In the genomic region with DNA sequence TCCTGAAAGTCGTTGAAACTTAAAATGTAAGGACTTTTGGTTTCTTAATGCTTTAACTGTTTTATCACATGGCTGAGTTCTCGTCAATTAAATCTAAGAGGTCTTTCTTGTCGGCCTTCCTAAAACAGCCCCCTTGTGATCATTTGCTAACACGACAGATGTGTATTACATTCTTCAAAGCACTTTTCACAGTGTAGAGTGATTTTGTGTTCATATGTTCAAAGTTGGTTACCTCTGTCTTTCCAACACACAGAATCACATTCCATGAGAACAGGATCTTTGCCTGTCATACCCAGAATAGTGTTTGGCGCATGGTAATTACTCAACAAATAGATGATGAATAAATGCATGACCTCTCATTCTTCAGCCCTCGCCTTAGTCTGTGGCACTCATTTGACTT, we compare ENCODE assay signal across 9 cellular contexts. TPM values are rescaled to one million over a fixed set of nuclear protein-coding genes. Genes with fewer than 3 reads are reported as not detected.
DNase-seq lines count a peak whose midpoint lies in the region; ATAC-seq and TF ChIP-seq lines count a peak whose summit lies in the region.
"Had no signal": no experiment of that assay in that cellular context is flagged by ENCODE, and none has a peak within 500 bp of the region (broad histone marks: within the 10 kb centered on the region; RNA-seq: fewer than 3 reads in every experiment).

No MANE protein-coding gene starts in this region.

- DNase-seq in BE2C (no peak), mammary epithelial cell (peak; percentile 43), NCI-H510A treated with DMSO at 0.1 percent for 48 hours (lab: John Stamatoyannopoulos, UW) (no peak), LoVo (ENCODE audit: low spot score) (no peak)
- DNase-seq in stimulated activated CD4-positive, alpha-beta T cell treated with anti-CD3 and anti-CD28 coated beads, Interleukin-4, amount 100 ng/mL, for 4 hours: no peak

- peak overlapping the region; percentile 93 for H3K4me3 ChIP-seq in BE2C (ENCODE audit: low read depth, low read length)
- H3K4me3 ChIP-seq in HUES64 (ENCODE audit: low read length): peak overlapping the region; percentile 87
- H3K4me3 ChIP-seq in mammary epithelial cell (replicated peaks in 1 of 3; ENCODE audit: insufficient read depth in 1 of 3, low read depth in 2 of 3, low read length in 3 of 3): peak overlapping the region; percentile 75 to 93 (median 82)
- H3K4me3 ChIP-seq in mucosa of rectum (ENCODE audit: low read length in 2 of 2): peak overlapping the region; percentile 88 to 98

- 32% methylated on average over 5 of the region's 6 CpGs for WGBS in HUES64
- 8% methylated on average over 6 of the region's 6 CpGs for WGBS in mammary epithelial cell (ENCODE audit: low coverage, missing lambda C conversion rate)

- dilution Hi-C loops in mammary epithelial cell (cut with HindIII; ENCODE audit: low sequenced_read_pairs): loop anchor here (5.0 kb wide), 1 partner anchor 71 kb away; no protein-coding TSS in a partner anchor

- H3K4me1 Mint-ChIP-seq in activated T-helper 17 cell treated with anti-CD3 and anti-CD28 coated beads, Interleukin-2, amount 50 U/mL, for 72 hours: peaks cover 11% of the 10 kb centered on the region

- no peak overlapping the region for H3K4me3 Mint-ChIP-seq in activated T-helper 17 cell treated with anti-CD3 and anti-CD28 coated beads, Interleukin-2, amount 50 U/mL, for 72 hours
- H3K4me3 Mint-ChIP-seq: activated naive CD4-positive, alpha-beta T cell treated with anti-CD3 and anti-CD28 coated beads, Interleukin-2, amount 50 U/mL, for 24 hours had no signal

- H3K27me3 Mint-ChIP-seq in activated T-helper 17 cell treated with anti-CD3 and anti-CD28 coated beads, Interleukin-2, amount 50 U/mL, for 72 hours: no peaks in the 10 kb centered on the region
- H3K27me3 Mint-ChIP-seq: activated naive CD4-positive, alpha-beta T cell treated with anti-CD3 and anti-CD28 coated beads, Interleukin-2, amount 50 U/mL, for 24 hours had no signal

- H4K20me1 ChIP-seq in mammary epithelial cell (ENCODE audit: insufficient read depth, low read length): no peaks in the 10 kb centered on the region

- no peak overlapping the region for H3K27ac ChIP-seq in HUES64 (ENCODE audit: low read depth, low read length)
- peak overlapping the region; percentile 87 for H3K27ac ChIP-seq in mammary epithelial cell (ENCODE audit: insufficient read depth, low read depth, low read length)
- no peak overlapping the region for H3K27ac ChIP-seq in mucosa of rectum (ENCODE audit: low read depth in 2 of 2, low read length in 2 of 2)

- intact Hi-C loops in mammary epithelial cell (cut with micrococcal nuclease): loop anchor here (1.0 to 5.0 kb wide), 6 partner anchors 47 to 160 kb away; no protein-coding TSS in a partner anchor

- no peaks in the 10 kb centered on the region for H3K36me3 ChIP-seq in BE2C
- H3K36me3 ChIP-seq in HUES64 (ENCODE audit: insufficient read depth, low read length): peaks cover 5% of the 10 kb centered on the region
- peaks cover 3% of the 10 kb centered on the region for H3K36me3 ChIP-seq in mammary epithelial cell (ENCODE audit: insufficient read depth, low read length)
- H3K36me3 ChIP-seq in mucosa of rectum (ENCODE audit: control insufficient read depth in 2 of 2, insufficient read depth in 2 of 2, low read length in 2 of 2): no peaks in the 10 kb centered on the region

- no peak overlapping the region for H3K27ac Mint-ChIP-seq in activated T-helper 17 cell treated with anti-CD3 and anti-CD28 coated beads, Interleukin-2, amount 50 U/mL, for 72 hours
- H3K27ac Mint-ChIP-seq: activated naive CD4-positive, alpha-beta T cell treated with anti-CD3 and anti-CD28 coated beads, Interleukin-2, amount 50 U/mL, for 24 hours had no signal

- peaks cover 62% of the 10 kb centered on the region for H3K79me2 ChIP-seq in mammary epithelial cell (ENCODE audit: insufficient read depth, low read length)

- peak overlapping the region; percentile 82 for H3K4me2 ChIP-seq in mammary epithelial cell (ENCODE audit: insufficient read depth, low read depth, low read length)

- 0 out of 2 replicates have a peak, but pooled peaks cover 4% of the 10 kb centered on the region for H3K4me1 ChIP-seq in BE2C
- peaks cover 11% of the 10 kb centered on the region for H3K4me1 ChIP-seq in HUES64 (ENCODE audit: insufficient read depth, low read length)
- peaks cover 13% of the 10 kb centered on the region for H3K4me1 ChIP-seq in mammary epithelial cell (ENCODE audit: insufficient read depth, low read length)
- peaks cover 16% of the 10 kb centered on the region in 2 donors for H3K4me1 ChIP-seq in mucosa of rectum (ENCODE audit: control insufficient read depth in 2 of 2, insufficient read depth in 2 of 2, low read length in 2 of 2)

- H3K36me3 Mint-ChIP-seq in activated T-helper 17 cell treated with anti-CD3 and anti-CD28 coated beads, Interleukin-2, amount 50 U/mL, for 72 hours (ENCODE audit: low read depth): no peaks in the 10 kb centered on the region

- H2AFZ ChIP-seq in mammary epithelial cell (ENCODE audit: low read depth, low read length): peak overlapping the region; percentile 91

- H3K27me3 ChIP-seq in BE2C: no peaks in the 10 kb centered on the region
- H3K27me3 ChIP-seq in HUES64 (ENCODE audit: insufficient read depth, low read length): no peaks in the 10 kb centered on the region
- H3K27me3 ChIP-seq in mammary epithelial cell (ENCODE audit: insufficient read depth, low read length): no peaks in the 10 kb centered on the region
- no peaks in the 10 kb centered on the region for H3K27me3 ChIP-seq in mucosa of rectum (ENCODE audit: control insufficient read depth in 2 of 2, insufficient read depth in 2 of 2, low read length in 2 of 2)

- CTCF ChIA-PET in mammary epithelial cell (lab: Charles Lee; ENCODE audit: low non-redundant PET): no interaction called here

- in situ Hi-C loops in mammary epithelial cell (cut with MboI; ENCODE audit: low sequenced_read_pairs in 2 of 2): loop anchor here in 1 of 2 donors (5.0 kb wide), 1 partner anchor 74 kb away; no protein-coding TSS in a partner anchor

- H3K9me3 Mint-ChIP-seq in activated T-helper 17 cell treated with anti-CD3 and anti-CD28 coated beads, Interleukin-2, amount 50 U/mL, for 72 hours: no peaks in the 10 kb centered on the region
- H3K9me3 Mint-ChIP-seq: activated naive CD4-positive, alpha-beta T cell treated with anti-CD3 and anti-CD28 coated beads, Interleukin-2, amount 50 U/mL, for 24 hours had no signal

- no TSS peak for BruUV-seq in mammary epithelial cell (replicated peaks; lab: Mats Ljungman, UMichigan)

- no peak for ATAC-seq in activated T-helper 17 cell treated with anti-CD3 and anti-CD28 coated beads, Interleukin-2, amount 50 U/mL, for 72 hours (replicated peaks)

- no peaks in the 10 kb centered on the region for H3K9me3 ChIP-seq in BE2C
- no peaks in the 10 kb centered on the region for H3K9me3 ChIP-seq in HUES64 (ENCODE audit: insufficient read depth, low read depth, low read length)
- no peaks in the 10 kb centered on the region for H3K9me3 ChIP-seq in mammary epithelial cell (replicated peaks; ENCODE audit: insufficient read depth, low read length)
- no peaks in the 10 kb centered on the region for H3K9me3 ChIP-seq in mucosa of rectum (ENCODE audit: control insufficient read depth in 2 of 2, low read length in 2 of 2)

- H3K9ac ChIP-seq in HUES64 (ENCODE audit: low read depth, low read length) (peak overlapping the region; percentile 92), mammary epithelial cell (ENCODE audit: insufficient read depth, low read length) (peak overlapping the region; percentile 98), mucosa of rectum (ENCODE audit: low read depth in 1 of 2, low read length in 2 of 2) (peak overlapping the region; percentile 75)

- TF ChIP-seq CTCF in BE2C (IDR thresholded peaks at IDR 0.05; ENCODE audit: low read depth, low read length) (peak; percentile 13; the same call in 1 of the 2 replicates), mammary epithelial cell (conservative IDR thresholded peaks at IDR 0.05 in 1 of 2, IDR thresholded peaks at IDR 0.05 in 1 of 2; ENCODE audit: extremely low read depth in 1 of 2, insufficient read depth in 1 of 2, low read depth in 1 of 2, low read length in 2 of 2) (peak in 1 of 2 donors; percentile 32)

RNA-seq across cellular contexts. Expression of a gene that starts 1.1 kb away (rescaled TPM):
- 15.4 TPM for polyA plus RNA-seq in BE2C (2012; ENCODE audit: insufficient read depth, insufficient read length, low read depth)
- polyA plus RNA-seq in HUES64 (2013, experiment 1 of 2): 29.2 TPM
- 31.4 TPM for polyA plus RNA-seq in HUES64 (2013, experiment 2 of 2)
- total RNA-seq in mammary epithelial cell: 10 to 100 TPM; 26.5 to 48.9 TPM
- 25.2 TPM for polyA plus RNA-seq in mammary epithelial cell
- 8.6 TPM for polyA minus RNA-seq in mammary epithelial cell
- total RNA-seq in activated T-helper 17 cell treated with anti-CD3 and anti-CD28 coated beads, Interleukin-2, amount 50 U/mL, for 72 hours: 10 to 100 TPM; 12.5 to 25.0 TPM
